9 cellular contexts compared by ENCODE assay signal in genomic region chr13:24270639-24271131, GRCh38. TPM values are rescaled to one million over a fixed set of nuclear protein-coding genes. Genes with fewer than 3 reads are reported as not detected.
DNase-seq lines count a peak whose midpoint lies in the region; ATAC-seq and TF ChIP-seq lines count a peak whose summit lies in the region.
"Had no signal": no experiment of that assay in that cellular context is flagged by ENCODE, and none has a peak within 500 bp of the region (broad histone marks: within the 10 kb centered on the region; RNA-seq: fewer than 3 reads in every experiment).

No MANE protein-coding gene starts in this region.

- peaks cover 94% of the 10 kb centered on the region for H3K4me1 Mint-ChIP-seq in CD8-positive, alpha-beta T cell (ENCODE audit: low read depth)

- no peaks in the 10 kb centered on the region for H3K9me3 Mint-ChIP-seq in CD8-positive, alpha-beta T cell

- H3K27ac ChIP-seq in CD8-positive, alpha-beta T cell (ENCODE audit: low read depth, low read length) = peak overlapping the region; percentile 81
- peak overlapping the region; percentile 62 to 96 (median 91) for H3K27ac ChIP-seq in dorsolateral prefrontal cortex
- H3K27ac ChIP-seq in mesodermal cell (ENCODE audit: low read depth, low read length, severe bottlenecking) = peak overlapping the region; percentile 74
- H3K27ac ChIP-seq: PC-9 had no signal

- H3K4me3 Mint-ChIP-seq in CD8-positive, alpha-beta T cell = peak overlapping the region; percentile 85

- H3K36me3 Mint-ChIP-seq in CD8-positive, alpha-beta T cell = peaks cover 20% of the 10 kb centered on the region

- H3K27ac Mint-ChIP-seq in CD8-positive, alpha-beta T cell = peak overlapping the region; percentile 99

- intact Hi-C loops in CD8-positive, alpha-beta T cell (cut with DNase I, micrococcal nuclease) = loop anchor here (1.0 to 10.0 kb wide), 10 partner anchors 9 to 1014 kb away; partner anchors contain the start of genes MTMR6 (in 1 of the 2), PARP4 (in 1 of the 2) and SPATA13 (in 1 of the 2)
- intact Hi-C loops in dorsolateral prefrontal cortex (cut with DNase I) = loop anchor here in 1 of 2 donors (5.0 kb wide), 1 partner anchor 38 kb away; no protein-coding TSS in a partner anchor

- no peaks in the 10 kb centered on the region for H3K36me3 ChIP-seq in CD8-positive, alpha-beta T cell (ENCODE audit: insufficient read depth, low read length)
- peaks cover 2% of the 10 kb centered on the region for H3K36me3 ChIP-seq in mesodermal cell (ENCODE audit: control insufficient read depth, insufficient read depth, low read length)

- H3K9me3 ChIP-seq in CD8-positive, alpha-beta T cell (ENCODE audit: low read length) = no peaks in the 10 kb centered on the region
- no peaks in the 10 kb centered on the region for H3K9me3 ChIP-seq in mesodermal cell (ENCODE audit: control insufficient read depth, low read length)

- peak overlapping the region; percentile 32 for H3K4me3 ChIP-seq in CD8-positive, alpha-beta T cell (ENCODE audit: low read depth, low read length)
- H3K4me3 ChIP-seq in dorsolateral prefrontal cortex = peak overlapping the region; percentile 24 to 75 (median 56)
- no peak overlapping the region for H3K4me3 ChIP-seq in mesodermal cell (ENCODE audit: extremely low read depth, insufficient read depth, low read length, poor library complexity, severe bottlenecking)
- H3K4me3 ChIP-seq: PC-9 had no signal

- no peak for TF ChIP-seq CTCF in CD8-positive, alpha-beta T cell (IDR thresholded peaks at IDR 0.05)
- peak in 12 of 56 donors; percentile 5 to 27 (median 15) for TF ChIP-seq CTCF in dorsolateral prefrontal cortex (IDR thresholded peaks at IDR 0.05 in 54 of 56, conservative IDR thresholded peaks at IDR 0.05 in 2 of 56; ENCODE audit: low read depth in 1 of 56, partially characterized antibody in 56 of 56)

- CTCF ChIA-PET in CD8-positive, alpha-beta T cell (lab: Charles Lee) = interaction anchor here (1.1 to 6.0 kb wide), 7 partner anchors 9 to 52 kb away, joined by 3 to 49 read pairs (median 9); no protein-coding TSS in a partner anchor

- POLR2A ChIA-PET in CD8-positive, alpha-beta T cell (lab: Charles Lee) = interaction anchor here (0.6 to 12.4 kb wide), 11 partner anchors 9 to 67 kb away, joined by 3 to 224 read pairs (median 4); no protein-coding TSS in a partner anchor

- H3K4me1 ChIP-seq in CD8-positive, alpha-beta T cell (ENCODE audit: insufficient read depth, low read length) = peaks cover 91% of the 10 kb centered on the region
- peaks cover 14% of the 10 kb centered on the region for H3K4me1 ChIP-seq in mesodermal cell (ENCODE audit: control insufficient read depth, insufficient read depth, low read length, poor library complexity, severe bottlenecking)

- peak; percentile 32 for ATAC-seq in CD8-positive, alpha-beta T cell
- ATAC-seq in GM19467 (IDR thresholded peaks at IDR 0.05; ENCODE audit: unreplicated experiment) = peak; percentile 52
- peak; percentile 31 for ATAC-seq in HG03565 (IDR thresholded peaks at IDR 0.05; ENCODE audit: unreplicated experiment)

- WGBS in mesodermal cell (ENCODE audit: insufficient coverage in 2 of 2), 2 experiments = 63 to 64% methylated on average over 8 to 9 of the region's 10 CpGs

- no peaks in the 10 kb centered on the region for H3K27me3 Mint-ChIP-seq in CD8-positive, alpha-beta T cell (ENCODE audit: low read depth)

- peak in 6 of 7 experiments; percentile 40 to 76 (median 64) for DNase-seq in CD8-positive, alpha-beta T cell
- DNase-seq in activated CD4-positive, CD25-positive, alpha-beta regulatory T cell treated with anti-CD3 and anti-CD28 coated beads, Interleukin-2, amount 50 U/mL, for 72 hours = peak; percentile 56
- DNase-seq in dorsolateral prefrontal cortex (peak; percentile 41 to 87 (median 76)), stromal cell of bone marrow (ENCODE audit: low read depth) (peak; percentile 41), T1000 (lab: John Stamatoyannopoulos, UW) (no peak)

- H3K27me3 ChIP-seq in CD8-positive, alpha-beta T cell (ENCODE audit: insufficient read depth, low read length) = no peaks in the 10 kb centered on the region
- no peaks in the 10 kb centered on the region for H3K27me3 ChIP-seq in dorsolateral prefrontal cortex

RNA-seq across cellular contexts. Expression of gene C1QTNF9, which starts 38.7 kb away (rescaled TPM):
- total RNA-seq in CD8-positive, alpha-beta T cell = under 1 TPM in 1 of 2 experiments, not detected in 1; 0.17 TPM
- 1 to 10 TPM in 1 of 120 experiments, under 1 TPM in 16, not detected in 103; 0.18 to 1.0 (median 0.30) TPM for total RNA-seq in dorsolateral prefrontal cortex
- polyA plus RNA-seq in mesodermal cell (2013, experiment 1 of 2) = not detected
- polyA plus RNA-seq in mesodermal cell (2013, experiment 2 of 2) = not detected
- total RNA-seq: PC-9 had no signal
